Comparison of ENCODE assay signal across 1 cellular context in genomic region chr6:149895048-149895581, GRCh38.
TF ChIP-seq lines count a peak whose summit lies in the region.

No MANE protein-coding gene starts in this region.

TF ChIP-seq in IMR-90, 13 proteins besides CTCF, POLR2A, EP300 and RAD21:
- peak; percentile 18; the same call in 1 of the 2 replicates for TF ChIP-seq CEBPB (IDR thresholded peaks at IDR 0.05; ENCODE audit: low read depth, low read length)
